9 cellular contexts compared by ENCODE assay signal in genomic region chr16:49464877-49465504, GRCh38.
DNase-seq lines count a peak whose midpoint lies in the region; ATAC-seq and TF ChIP-seq lines count a peak whose summit lies in the region.
"Had no signal": no experiment of that assay in that cellular context is flagged by ENCODE, and none has a peak within 500 bp of the region (broad histone marks: within the 10 kb centered on the region; RNA-seq: fewer than 3 reads in every experiment).

No MANE protein-coding gene starts in this region.

- CTCF ChIA-PET in activated CD4-positive, alpha-beta T cell treated with anti-CD3 and anti-CD28 coated beads, Interleukin-2, amount 10 ng/mL, durations not matched to agents 7 days and 5 days (lab: Charles Lee) = no interaction called here

- TF ChIP-seq CTCF in epithelial cell of proximal tubule (conservative IDR thresholded peaks at IDR 0.05; ENCODE audit: low read depth, low read length) (peak; percentile 33), retinal pigment epithelial cell (conservative IDR thresholded peaks at IDR 0.05; ENCODE audit: low read depth, low read length) (peak; percentile 17)

- no peak for DNase-seq in activated CD4-positive, alpha-beta T cell treated with anti-CD3 and anti-CD28 coated beads, Interleukin-2, amount 10 ng/mL, durations not matched to agents 7 days and 5 days
- no peak for DNase-seq in activated CD4-positive, alpha-beta T cell treated with anti-CD3 and anti-CD28 coated beads for 1 hour
- peak; percentile 66 for DNase-seq in NCI-H1436 treated with DMSO at 0.1 percent for 48 hours (lab: John Stamatoyannopoulos, UW)
- DNase-seq in epithelial cell of proximal tubule (ENCODE audit: low read depth) = no peak
- DNase-seq in retinal pigment epithelial cell (ENCODE audit: low read depth) = no peak
- no peak for DNase-seq in cortex of kidney (lab: John Stamatoyannopoulos, UW)
- no peak for DNase-seq in DMS53 treated with DMSO at 0.1 percent for 48 hours (lab: John Stamatoyannopoulos, UW; ENCODE audit: unreplicated experiment)

- no peak for ATAC-seq in HG03135 (IDR thresholded peaks at IDR 0.05; ENCODE audit: unreplicated experiment)

- H3K27ac Mint-ChIP-seq in activated CD4-positive, alpha-beta T cell treated with anti-CD3 and anti-CD28 coated beads, Interleukin-2, amount 10 ng/mL, durations not matched to agents 7 days and 5 days = peak overlapping the region; percentile 91

- peaks cover 3% of the 10 kb centered on the region for H3K36me3 Mint-ChIP-seq in activated CD4-positive, alpha-beta T cell treated with anti-CD3 and anti-CD28 coated beads, Interleukin-2, amount 10 ng/mL, durations not matched to agents 7 days and 5 days (ENCODE audit: low read depth)

- no peaks in the 10 kb centered on the region for H3K9me3 Mint-ChIP-seq in activated CD4-positive, alpha-beta T cell treated with anti-CD3 and anti-CD28 coated beads, Interleukin-2, amount 10 ng/mL, durations not matched to agents 7 days and 5 days

- H3K4me3 ChIP-seq in epithelial cell of proximal tubule (ENCODE audit: low read depth, low read length) (no peak overlapping the region), retinal pigment epithelial cell (ENCODE audit: low read length) (no peak overlapping the region)
- H3K4me3 ChIP-seq: adrenal gland had no signal

- H3K4me3 Mint-ChIP-seq in activated CD4-positive, alpha-beta T cell treated with anti-CD3 and anti-CD28 coated beads, Interleukin-2, amount 10 ng/mL, durations not matched to agents 7 days and 5 days = no peak overlapping the region

- H3K4me1 Mint-ChIP-seq in activated CD4-positive, alpha-beta T cell treated with anti-CD3 and anti-CD28 coated beads, Interleukin-2, amount 10 ng/mL, durations not matched to agents 7 days and 5 days = peaks cover 45% of the 10 kb centered on the region

- POLR2A ChIA-PET in activated CD4-positive, alpha-beta T cell treated with anti-CD3 and anti-CD28 coated beads, Interleukin-2, amount 10 ng/mL, durations not matched to agents 7 days and 5 days (lab: Charles Lee) = no interaction called here

- H3K27me3 Mint-ChIP-seq in activated CD4-positive, alpha-beta T cell treated with anti-CD3 and anti-CD28 coated beads, Interleukin-2, amount 10 ng/mL, durations not matched to agents 7 days and 5 days = no peaks in the 10 kb centered on the region
